1 cellular context compared by ENCODE assay signal in the genomic region with DNA sequence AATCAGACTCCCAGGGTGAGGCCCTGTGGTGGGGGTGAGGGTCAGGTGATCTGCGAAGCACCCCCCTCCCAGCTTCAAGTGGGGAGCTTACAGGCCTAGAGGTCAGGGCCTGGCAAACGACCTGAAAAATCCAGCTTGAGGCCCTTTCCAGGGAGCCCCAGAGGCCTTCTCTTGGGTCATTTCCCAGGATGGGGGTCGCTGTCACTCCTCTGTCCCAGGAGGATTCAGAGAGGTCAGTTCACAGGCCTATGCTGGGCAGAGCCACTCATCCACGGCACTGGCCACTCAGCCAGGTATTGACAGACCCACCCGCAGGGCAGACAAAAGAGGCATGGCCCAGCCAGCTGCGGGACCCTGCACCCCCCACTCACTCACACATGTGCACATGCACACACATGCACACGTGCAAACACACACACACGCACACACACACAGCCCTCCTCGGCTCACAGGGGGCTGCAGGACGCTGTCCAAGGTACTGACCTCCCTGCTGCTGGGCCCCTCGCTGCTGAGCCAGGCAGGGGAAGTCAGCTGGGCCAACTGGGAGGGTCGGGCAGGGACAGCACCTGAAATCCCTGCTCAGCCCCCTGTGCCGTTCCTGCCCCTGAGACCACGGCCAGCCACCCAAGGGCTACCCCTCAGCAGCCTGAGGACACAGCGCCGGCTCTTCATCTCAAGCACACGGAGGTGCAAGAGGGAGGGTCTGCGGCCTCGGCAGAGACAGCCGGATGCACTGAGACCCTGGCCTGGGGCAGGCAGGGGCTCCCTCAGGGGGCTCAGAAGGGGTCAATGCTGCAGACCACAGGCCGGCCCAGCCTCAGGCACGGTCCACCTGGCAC.
A peak's percentile ranks its signal among the peaks of the same experiment; 100 is the strongest.
TF ChIP-seq lines count a peak whose summit lies in the region.

No MANE protein-coding gene starts in this region.

TF ChIP-seq in HepG2, 621 proteins besides CTCF, POLR2A, EP300 and RAD21 (continued from another document and continues in another):
- TF ChIP-seq, protein P1, sequence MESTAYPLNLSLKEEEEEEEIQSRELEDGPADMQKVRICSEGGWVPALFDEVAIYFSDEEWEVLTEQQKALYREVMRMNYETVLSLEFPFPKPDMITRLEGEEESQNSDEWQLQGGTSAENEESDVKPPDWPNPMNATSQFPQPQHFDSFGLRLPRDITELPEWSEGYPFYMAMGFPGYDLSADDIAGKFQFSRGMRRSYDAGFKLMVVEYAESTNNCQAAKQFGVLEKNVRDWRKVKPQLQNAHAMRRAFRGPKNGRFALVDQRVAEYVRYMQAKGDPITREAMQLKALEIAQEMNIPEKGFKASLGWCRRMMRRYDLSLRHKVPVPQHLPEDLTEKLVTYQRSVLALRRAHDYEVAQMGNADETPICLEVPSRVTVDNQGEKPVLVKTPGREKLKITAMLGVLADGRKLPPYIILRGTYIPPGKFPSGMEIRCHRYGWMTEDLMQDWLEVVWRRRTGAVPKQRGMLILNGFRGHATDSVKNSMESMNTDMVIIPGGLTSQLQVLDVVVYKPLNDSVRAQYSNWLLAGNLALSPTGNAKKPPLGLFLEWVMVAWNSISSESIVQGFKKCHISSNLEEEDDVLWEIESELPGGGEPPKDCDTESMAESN (CRISPR knock-in tag; conservative IDR thresholded peaks at IDR 0.05): peak; percentile 97
- TF ChIP-seq ZNF326 (CRISPR knock-in tag; IDR thresholded peaks at IDR 0.05; ENCODE audit: borderline replicate concordance) (no peak), ZNF883 (CRISPR knock-in tag; IDR thresholded peaks at IDR 0.05; ENCODE audit: not compliant biosample characterization) (peak; percentile 99), ZNF230 (CRISPR knock-in tag; IDR thresholded peaks at IDR 0.05) (peak; percentile 99), DNMT1 (CRISPR knock-in tag; IDR thresholded peaks at IDR 0.05) (peak; percentile 87; the same call in 1 of the 2 replicates), SUZ12 (IDR thresholded peaks at IDR 0.05; ENCODE audit: low read depth, low read length) (no peak), MXD4 (CRISPR knock-in tag; IDR thresholded peaks at IDR 0.05) (peak; percentile 90; the same call in 1 of the 2 replicates), ETV5 (CRISPR knock-in tag; IDR thresholded peaks at IDR 0.05; ENCODE audit: borderline replicate concordance) (peak; percentile 68), TP53 (CRISPR knock-in tag; conservative IDR thresholded peaks at IDR 0.05) (peak; percentile 83; the same call in 1 of the 2 replicates), ZFP1 (CRISPR knock-in tag; IDR thresholded peaks at IDR 0.05) (0 out of 2 replicates have a peak, but pooled peaks have one; percentile 74), NFIC (IDR thresholded peaks at IDR 0.05; ENCODE audit: low read length) (no peak), KMT2A (CRISPR knock-in tag; IDR thresholded peaks at IDR 0.05) (peak; percentile 70; the same call in 1 of the 2 replicates), PHF20 (CRISPR knock-in tag; IDR thresholded peaks at IDR 0.05) (peak; percentile 57), IKZF1 (IDR thresholded peaks at IDR 0.05) (no peak), SPEN (CRISPR knock-in tag; IDR thresholded peaks at IDR 0.05; ENCODE audit: low read depth) (peak; percentile 84; the same call in 1 of the 2 replicates), LCORL (IDR thresholded peaks at IDR 0.05) (no peak), LCORL (CRISPR knock-in tag; IDR thresholded peaks at IDR 0.05) (no peak), ZNF672 (CRISPR knock-in tag; IDR thresholded peaks at IDR 0.05) (no peak), PITX1 (CRISPR knock-in tag; IDR thresholded peaks at IDR 0.05) (peak; percentile 94), POGZ (CRISPR knock-in tag; IDR thresholded peaks at IDR 0.05) (no peak), ZNF343 (CRISPR knock-in tag; IDR thresholded peaks at IDR 0.05) (peak; percentile 95), ZNF232 (CRISPR knock-in tag; IDR thresholded peaks at IDR 0.05; ENCODE audit: borderline replicate concordance) (peak; percentile 99), ZNF10 (CRISPR knock-in tag; IDR thresholded peaks at IDR 0.05; ENCODE audit: borderline replicate concordance, low read depth) (no peak), NONO (IDR thresholded peaks at IDR 0.05) (no peak), NONO (CRISPR knock-in tag; conservative IDR thresholded peaks at IDR 0.05) (no peak), RCOR2 (CRISPR knock-in tag; IDR thresholded peaks at IDR 0.05) (no peak)
- TF ChIP-seq, protein P2, sequence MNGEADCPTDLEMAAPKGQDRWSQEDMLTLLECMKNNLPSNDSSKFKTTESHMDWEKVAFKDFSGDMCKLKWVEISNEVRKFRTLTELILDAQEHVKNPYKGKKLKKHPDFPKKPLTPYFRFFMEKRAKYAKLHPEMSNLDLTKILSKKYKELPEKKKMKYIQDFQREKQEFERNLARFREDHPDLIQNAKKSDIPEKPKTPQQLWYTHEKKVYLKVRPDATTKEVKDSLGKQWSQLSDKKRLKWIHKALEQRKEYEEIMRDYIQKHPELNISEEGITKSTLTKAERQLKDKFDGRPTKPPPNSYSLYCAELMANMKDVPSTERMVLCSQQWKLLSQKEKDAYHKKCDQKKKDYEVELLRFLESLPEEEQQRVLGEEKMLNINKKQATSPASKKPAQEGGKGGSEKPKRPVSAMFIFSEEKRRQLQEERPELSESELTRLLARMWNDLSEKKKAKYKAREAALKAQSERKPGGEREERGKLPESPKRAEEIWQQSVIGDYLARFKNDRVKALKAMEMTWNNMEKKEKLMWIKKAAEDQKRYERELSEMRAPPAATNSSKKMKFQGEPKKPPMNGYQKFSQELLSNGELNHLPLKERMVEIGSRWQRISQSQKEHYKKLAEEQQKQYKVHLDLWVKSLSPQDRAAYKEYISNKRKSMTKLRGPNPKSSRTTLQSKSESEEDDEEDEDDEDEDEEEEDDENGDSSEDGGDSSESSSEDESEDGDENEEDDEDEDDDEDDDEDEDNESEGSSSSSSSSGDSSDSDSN (CRISPR knock-in tag; IDR thresholded peaks at IDR 0.05): 0 out of 2 replicates have a peak, but pooled peaks have one; percentile 39
- TF ChIP-seq, protein P3, sequence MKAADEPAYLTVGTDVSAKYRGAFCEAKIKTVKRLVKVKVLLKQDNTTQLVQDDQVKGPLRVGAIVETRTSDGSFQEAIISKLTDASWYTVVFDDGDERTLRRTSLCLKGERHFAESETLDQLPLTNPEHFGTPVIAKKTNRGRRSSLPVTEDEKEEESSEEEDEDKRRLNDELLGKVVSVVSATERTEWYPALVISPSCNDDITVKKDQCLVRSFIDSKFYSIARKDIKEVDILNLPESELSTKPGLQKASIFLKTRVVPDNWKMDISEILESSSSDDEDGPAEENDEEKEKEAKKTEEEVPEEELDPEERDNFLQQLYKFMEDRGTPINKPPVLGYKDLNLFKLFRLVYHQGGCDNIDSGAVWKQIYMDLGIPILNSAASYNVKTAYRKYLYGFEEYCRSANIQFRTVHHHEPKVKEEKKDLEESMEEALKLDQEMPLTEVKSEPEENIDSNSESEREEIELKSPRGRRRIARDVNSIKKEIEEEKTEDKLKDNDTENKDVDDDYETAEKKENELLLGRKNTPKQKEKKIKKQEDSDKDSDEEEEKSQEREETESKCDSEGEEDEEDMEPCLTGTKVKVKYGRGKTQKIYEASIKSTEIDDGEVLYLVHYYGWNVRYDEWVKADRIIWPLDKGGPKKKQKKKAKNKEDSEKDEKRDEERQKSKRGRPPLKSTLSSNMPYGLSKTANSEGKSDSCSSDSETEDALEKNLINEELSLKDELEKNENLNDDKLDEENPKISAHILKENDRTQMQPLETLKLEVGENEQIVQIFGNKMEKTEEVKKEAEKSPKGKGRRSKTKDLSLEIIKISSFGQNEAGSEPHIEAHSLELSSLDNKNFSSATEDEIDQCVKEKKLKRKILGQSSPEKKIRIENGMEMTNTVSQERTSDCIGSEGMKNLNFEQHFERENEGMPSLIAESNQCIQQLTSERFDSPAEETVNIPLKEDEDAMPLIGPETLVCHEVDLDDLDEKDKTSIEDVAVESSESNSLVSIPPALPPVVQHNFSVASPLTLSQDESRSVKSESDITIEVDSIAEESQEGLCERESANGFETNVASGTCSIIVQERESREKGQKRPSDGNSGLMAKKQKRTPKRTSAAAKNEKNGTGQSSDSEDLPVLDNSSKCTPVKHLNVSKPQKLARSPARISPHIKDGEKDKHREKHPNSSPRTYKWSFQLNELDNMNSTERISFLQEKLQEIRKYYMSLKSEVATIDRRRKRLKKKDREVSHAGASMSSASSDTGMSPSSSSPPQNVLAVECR (CRISPR knock-in tag; IDR thresholded peaks at IDR 0.05; ENCODE audit: borderline replicate concordance): peak; percentile 74; the same call in 1 of the 2 replicates
- TF ChIP-seq, protein P4, sequence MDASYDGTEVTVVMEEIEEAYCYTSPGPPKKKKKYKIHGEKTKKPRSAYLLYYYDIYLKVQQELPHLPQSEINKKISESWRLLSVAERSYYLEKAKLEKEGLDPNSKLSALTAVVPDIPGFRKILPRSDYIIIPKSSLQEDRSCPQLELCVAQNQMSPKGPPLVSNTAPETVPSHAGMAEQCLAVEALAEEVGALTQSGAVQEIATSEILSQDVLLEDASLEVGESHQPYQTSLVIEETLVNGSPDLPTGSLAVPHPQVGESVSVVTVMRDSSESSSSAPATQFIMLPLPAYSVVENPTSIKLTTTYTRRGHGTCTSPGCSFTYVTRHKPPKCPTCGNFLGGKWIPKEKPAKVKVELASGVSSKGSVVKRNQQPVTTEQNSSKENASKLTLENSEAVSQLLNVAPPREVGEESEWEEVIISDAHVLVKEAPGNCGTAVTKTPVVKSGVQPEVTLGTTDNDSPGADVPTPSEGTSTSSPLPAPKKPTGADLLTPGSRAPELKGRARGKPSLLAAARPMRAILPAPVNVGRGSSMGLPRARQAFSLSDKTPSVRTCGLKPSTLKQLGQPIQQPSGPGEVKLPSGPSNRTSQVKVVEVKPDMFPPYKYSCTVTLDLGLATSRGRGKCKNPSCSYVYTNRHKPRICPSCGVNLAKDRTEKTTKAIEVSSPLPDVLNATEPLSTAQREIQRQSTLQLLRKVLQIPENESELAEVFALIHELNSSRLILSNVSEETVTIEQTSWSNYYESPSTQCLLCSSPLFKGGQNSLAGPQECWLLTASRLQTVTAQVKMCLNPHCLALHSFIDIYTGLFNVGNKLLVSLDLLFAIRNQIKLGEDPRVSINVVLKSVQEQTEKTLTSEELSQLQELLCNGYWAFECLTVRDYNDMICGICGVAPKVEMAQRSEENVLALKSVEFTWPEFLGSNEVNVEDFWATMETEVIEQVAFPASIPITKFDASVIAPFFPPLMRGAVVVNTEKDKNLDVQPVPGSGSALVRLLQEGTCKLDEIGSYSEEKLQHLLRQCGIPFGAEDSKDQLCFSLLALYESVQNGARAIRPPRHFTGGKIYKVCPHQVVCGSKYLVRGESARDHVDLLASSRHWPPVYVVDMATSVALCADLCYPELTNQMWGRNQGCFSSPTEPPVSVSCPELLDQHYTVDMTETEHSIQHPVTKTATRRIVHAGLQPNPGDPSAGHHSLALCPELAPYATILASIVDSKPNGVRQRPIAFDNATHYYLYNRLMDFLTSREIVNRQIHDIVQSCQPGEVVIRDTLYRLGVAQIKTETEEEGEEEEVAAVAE (CRISPR knock-in tag; IDR thresholded peaks at IDR 0.05; ENCODE audit: borderline replicate concordance): peak; percentile 96
- TF ChIP-seq, protein P5, sequence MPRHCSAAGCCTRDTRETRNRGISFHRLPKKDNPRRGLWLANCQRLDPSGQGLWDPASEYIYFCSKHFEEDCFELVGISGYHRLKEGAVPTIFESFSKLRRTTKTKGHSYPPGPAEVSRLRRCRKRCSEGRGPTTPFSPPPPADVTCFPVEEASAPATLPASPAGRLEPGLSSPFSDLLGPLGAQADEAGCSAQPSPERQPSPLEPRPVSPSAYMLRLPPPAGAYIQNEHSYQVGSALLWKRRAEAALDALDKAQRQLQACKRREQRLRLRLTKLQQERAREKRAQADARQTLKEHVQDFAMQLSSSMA (CRISPR knock-in tag; IDR thresholded peaks at IDR 0.05): peak; percentile 86; the same call in 1 of the 2 replicates
- TF ChIP-seq, protein P6, sequence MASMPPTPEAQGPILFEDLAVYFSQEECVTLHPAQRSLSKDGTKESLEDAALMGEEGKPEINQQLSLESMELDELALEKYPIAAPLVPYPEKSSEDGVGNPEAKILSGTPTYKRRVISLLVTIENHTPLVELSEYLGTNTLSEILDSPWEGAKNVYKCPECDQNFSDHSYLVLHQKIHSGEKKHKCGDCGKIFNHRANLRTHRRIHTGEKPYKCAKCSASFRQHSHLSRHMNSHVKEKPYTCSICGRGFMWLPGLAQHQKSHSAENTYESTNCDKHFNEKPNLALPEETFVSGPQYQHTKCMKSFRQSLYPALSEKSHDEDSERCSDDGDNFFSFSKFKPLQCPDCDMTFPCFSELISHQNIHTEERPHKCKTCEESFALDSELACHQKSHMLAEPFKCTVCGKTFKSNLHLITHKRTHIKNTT (CRISPR knock-in tag; IDR thresholded peaks at IDR 0.05): no peak
- TF ChIP-seq, protein P7, sequence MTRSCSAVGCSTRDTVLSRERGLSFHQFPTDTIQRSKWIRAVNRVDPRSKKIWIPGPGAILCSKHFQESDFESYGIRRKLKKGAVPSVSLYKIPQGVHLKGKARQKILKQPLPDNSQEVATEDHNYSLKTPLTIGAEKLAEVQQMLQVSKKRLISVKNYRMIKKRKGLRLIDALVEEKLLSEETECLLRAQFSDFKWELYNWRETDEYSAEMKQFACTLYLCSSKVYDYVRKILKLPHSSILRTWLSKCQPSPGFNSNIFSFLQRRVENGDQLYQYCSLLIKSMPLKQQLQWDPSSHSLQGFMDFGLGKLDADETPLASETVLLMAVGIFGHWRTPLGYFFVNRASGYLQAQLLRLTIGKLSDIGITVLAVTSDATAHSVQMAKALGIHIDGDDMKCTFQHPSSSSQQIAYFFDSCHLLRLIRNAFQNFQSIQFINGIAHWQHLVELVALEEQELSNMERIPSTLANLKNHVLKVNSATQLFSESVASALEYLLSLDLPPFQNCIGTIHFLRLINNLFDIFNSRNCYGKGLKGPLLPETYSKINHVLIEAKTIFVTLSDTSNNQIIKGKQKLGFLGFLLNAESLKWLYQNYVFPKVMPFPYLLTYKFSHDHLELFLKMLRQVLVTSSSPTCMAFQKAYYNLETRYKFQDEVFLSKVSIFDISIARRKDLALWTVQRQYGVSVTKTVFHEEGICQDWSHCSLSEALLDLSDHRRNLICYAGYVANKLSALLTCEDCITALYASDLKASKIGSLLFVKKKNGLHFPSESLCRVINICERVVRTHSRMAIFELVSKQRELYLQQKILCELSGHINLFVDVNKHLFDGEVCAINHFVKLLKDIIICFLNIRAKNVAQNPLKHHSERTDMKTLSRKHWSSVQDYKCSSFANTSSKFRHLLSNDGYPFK (CRISPR knock-in tag; IDR thresholded peaks at IDR 0.05; ENCODE audit: borderline replicate concordance): peak; percentile 76; the same call in 1 of the 2 replicates
- TF ChIP-seq, protein P8, sequence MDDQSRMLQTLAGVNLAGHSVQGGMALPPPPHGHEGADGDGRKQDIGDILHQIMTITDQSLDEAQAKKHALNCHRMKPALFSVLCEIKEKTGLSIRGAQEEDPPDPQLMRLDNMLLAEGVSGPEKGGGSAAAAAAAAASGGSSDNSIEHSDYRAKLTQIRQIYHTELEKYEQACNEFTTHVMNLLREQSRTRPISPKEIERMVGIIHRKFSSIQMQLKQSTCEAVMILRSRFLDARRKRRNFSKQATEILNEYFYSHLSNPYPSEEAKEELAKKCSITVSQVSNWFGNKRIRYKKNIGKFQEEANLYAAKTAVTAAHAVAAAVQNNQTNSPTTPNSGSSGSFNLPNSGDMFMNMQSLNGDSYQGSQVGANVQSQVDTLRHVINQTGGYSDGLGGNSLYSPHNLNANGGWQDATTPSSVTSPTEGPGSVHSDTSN (CRISPR knock-in tag; IDR thresholded peaks at IDR 0.05; ENCODE audit: borderline replicate concordance): peak; percentile 88; the same call in 1 of the 2 replicates
- TF ChIP-seq, protein P9, sequence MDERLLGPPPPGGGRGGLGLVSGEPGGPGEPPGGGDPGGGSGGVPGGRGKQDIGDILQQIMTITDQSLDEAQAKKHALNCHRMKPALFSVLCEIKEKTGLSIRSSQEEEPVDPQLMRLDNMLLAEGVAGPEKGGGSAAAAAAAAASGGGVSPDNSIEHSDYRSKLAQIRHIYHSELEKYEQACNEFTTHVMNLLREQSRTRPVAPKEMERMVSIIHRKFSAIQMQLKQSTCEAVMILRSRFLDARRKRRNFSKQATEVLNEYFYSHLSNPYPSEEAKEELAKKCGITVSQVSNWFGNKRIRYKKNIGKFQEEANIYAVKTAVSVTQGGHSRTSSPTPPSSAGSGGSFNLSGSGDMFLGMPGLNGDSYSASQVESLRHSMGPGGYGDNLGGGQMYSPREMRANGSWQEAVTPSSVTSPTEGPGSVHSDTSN (CRISPR knock-in tag; IDR thresholded peaks at IDR 0.05): no peak
